In genomic region chr1:65255088-65256050, GRCh38 we compare ENCODE assay signal across 7 cellular contexts. TPM values are rescaled to one million over a fixed set of nuclear protein-coding genes. Genes with fewer than 3 reads are reported as not detected.
DNase-seq lines count a peak whose midpoint lies in the region; ATAC-seq, FAIRE-seq and TF ChIP-seq lines count a peak whose summit lies in the region.

No MANE protein-coding gene starts in this region.

- H4K20me1 ChIP-seq in astrocyte (ENCODE audit: insufficient read depth, low read length): no peaks in the 10 kb centered on the region

- WGBS in iPS DF 6.9 (ENCODE audit: insufficient coverage, insufficient read length): no CpG with 5 or more reads among the region's 28 CpGs

- H3K4me1 ChIP-seq in astrocyte (ENCODE audit: insufficient read depth, low read length): peaks cover 15% of the 10 kb centered on the region
- H3K4me1 ChIP-seq in iPS DF 6.9 (ENCODE audit: control insufficient read depth, insufficient read depth, low read length): peaks cover 2% of the 10 kb centered on the region; the same call in 1 of the 2 replicates

- H3K36me3 ChIP-seq in astrocyte (ENCODE audit: insufficient read depth, low read length): no peaks in the 10 kb centered on the region
- H3K36me3 ChIP-seq in iPS DF 6.9 (ENCODE audit: control insufficient read depth, insufficient read depth, low read length): no peaks in the 10 kb centered on the region

- H3K27ac Mint-ChIP-seq in astrocyte (ENCODE audit: unreplicated experiment): peak overlapping the region; percentile 90

- peak overlapping the region; percentile 83 for H3K4me3 ChIP-seq in GM12865 (ENCODE audit: low read depth, low read length)
- peak overlapping the region; percentile 58 for H3K4me3 ChIP-seq in astrocyte (ENCODE audit: insufficient read depth, low read depth, low read length)
- H3K4me3 ChIP-seq in iPS DF 6.9 (ENCODE audit: low read length): peak overlapping the region; percentile 86; the same call in 1 of the 2 replicates

- intact Hi-C loops in sciatic nerve (cut with DNase I): loop anchor here (5.0 kb wide), 1 partner anchor 167 kb away; the partner anchor contains the start of genes LEPR and LEPROT

- H3K4me2 ChIP-seq in astrocyte (ENCODE audit: low read length): peak overlapping the region; percentile 92

- H3K9me3 ChIP-seq in astrocyte (ENCODE audit: insufficient read depth, low read depth, low read length): no peaks in the 10 kb centered on the region
- H3K9me3 ChIP-seq in iPS DF 6.9 (ENCODE audit: control insufficient read depth, insufficient read depth, low read length): no peaks in the 10 kb centered on the region

- peak overlapping the region; percentile 94 for H2AFZ ChIP-seq in astrocyte (ENCODE audit: low read depth, low read length)

- H3K4me1 Mint-ChIP-seq in astrocyte (ENCODE audit: low read depth, unreplicated experiment): peaks cover 8% of the 10 kb centered on the region

- H3K36me3 Mint-ChIP-seq in astrocyte (ENCODE audit: low read depth, unreplicated experiment): no peaks in the 10 kb centered on the region

- H3K27me3 Mint-ChIP-seq in astrocyte (ENCODE audit: low read depth, unreplicated experiment): peaks cover 2% of the 10 kb centered on the region

- H3K79me2 ChIP-seq in astrocyte (ENCODE audit: insufficient read depth, low read length): no peaks in the 10 kb centered on the region

- no peak for FAIRE-seq in astrocyte (lab: Jason Lieb, UNC)

- TF ChIP-seq CTCF in GM12865 (IDR thresholded peaks at IDR 0.05; ENCODE audit: insufficient read depth, low read depth, low read length, missing control alignments) (no peak), astrocyte (IDR thresholded peaks at IDR 0.05; ENCODE audit: insufficient read depth, low read depth, low read length) (no peak), omental fat pad (IDR thresholded peaks at IDR 0.05) (no peak)

- no peak overlapping the region for H3K27ac ChIP-seq in astrocyte (ENCODE audit: low read depth, low read length)
- H3K27ac ChIP-seq in iPS DF 6.9 (ENCODE audit: low read length): no peak overlapping the region

- H3K9me3 Mint-ChIP-seq in astrocyte (ENCODE audit: unreplicated experiment): no peaks in the 10 kb centered on the region

- H3K9ac ChIP-seq in astrocyte (ENCODE audit: low read length): peak overlapping the region; percentile 75

- H3K4me3 Mint-ChIP-seq in astrocyte (ENCODE audit: unreplicated experiment): peak overlapping the region; percentile 93

- ATAC-seq in sciatic nerve (peak; percentile 49), omental fat pad (ENCODE audit: low FRiP score) (no peak)

- H3K27me3 ChIP-seq in astrocyte (ENCODE audit: insufficient read depth, low read length): no peaks in the 10 kb centered on the region
- H3K27me3 ChIP-seq in iPS DF 6.9 (ENCODE audit: control insufficient read depth, insufficient read depth, low read length): peaks cover 6% of the 10 kb centered on the region; the same call in 1 of the 2 replicates

- DNase-seq in GM12865 (ENCODE audit: low read depth): no peak
- DNase-seq in NCI-H1105 (lab: John Stamatoyannopoulos, UW): peak; percentile 20
- DNase-seq in astrocyte (ENCODE audit: low read depth): no peak
- DNase-seq in iPS DF 6.9 (ENCODE audit: low read depth, low spot score): no peak
- no peak for DNase-seq in sciatic nerve (ENCODE audit: low spot score)
- no peak for DNase-seq in omental fat pad (ENCODE audit: low spot score)
- no peak for DNase-seq in activated gamma-delta T cell treated with Interleukin-2 at 50 U/mL for 16 hours

RNA-seq across cellular contexts. Expression of gene DNAJC6, which starts 54.0 kb away (rescaled TPM):
- total RNA-seq in astrocyte (7.5 and 8.9 TPM in 2 replicates), sciatic nerve (20.7 TPM), omental fat pad (1 to 10 TPM; 1.9 to 5.1 (median 3.6) TPM)
